In the genomic region with DNA sequence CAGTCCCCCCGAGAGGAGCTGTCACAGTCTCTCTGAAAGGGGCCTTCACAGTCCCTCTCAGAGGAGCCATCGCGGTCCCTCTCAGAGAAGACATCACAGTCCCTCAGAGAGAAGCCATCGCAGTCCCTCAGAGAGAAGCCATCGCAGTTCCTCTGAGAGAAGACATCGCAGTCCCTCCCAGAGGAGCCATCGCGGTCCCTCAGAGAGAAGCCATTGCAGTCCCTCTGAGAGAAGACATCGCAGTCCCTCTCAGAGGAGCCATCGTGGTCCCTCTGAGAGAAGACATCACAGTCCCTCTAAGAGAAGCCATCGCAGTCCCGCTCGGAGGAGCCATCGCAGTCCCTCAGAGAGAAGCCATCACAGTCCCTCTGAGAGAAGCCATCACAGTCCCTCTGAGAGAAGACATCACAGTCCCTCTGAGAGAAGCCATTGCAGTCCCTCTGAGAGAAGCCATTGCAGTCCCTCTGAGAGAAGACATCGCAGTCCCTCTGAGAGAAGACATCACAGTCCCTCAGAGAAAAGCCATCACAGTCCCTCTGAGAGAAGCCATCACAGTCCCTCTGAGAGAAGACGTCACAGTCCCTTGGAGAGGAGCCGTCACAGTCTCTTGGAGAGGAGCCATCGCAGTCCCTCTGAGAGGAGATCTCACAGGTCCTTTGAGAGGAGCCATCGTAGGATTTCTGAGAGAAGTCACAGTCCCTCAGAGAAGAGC, we compare ENCODE assay signal across 1 cellular context.
TF ChIP-seq lines count a peak whose summit lies in the region.

No MANE protein-coding gene starts in this region.

TF ChIP-seq in GM23338, 12 proteins besides CTCF, POLR2A, EP300 and RAD21 (continued from another document):
- TF ChIP-seq, protein P1, sequence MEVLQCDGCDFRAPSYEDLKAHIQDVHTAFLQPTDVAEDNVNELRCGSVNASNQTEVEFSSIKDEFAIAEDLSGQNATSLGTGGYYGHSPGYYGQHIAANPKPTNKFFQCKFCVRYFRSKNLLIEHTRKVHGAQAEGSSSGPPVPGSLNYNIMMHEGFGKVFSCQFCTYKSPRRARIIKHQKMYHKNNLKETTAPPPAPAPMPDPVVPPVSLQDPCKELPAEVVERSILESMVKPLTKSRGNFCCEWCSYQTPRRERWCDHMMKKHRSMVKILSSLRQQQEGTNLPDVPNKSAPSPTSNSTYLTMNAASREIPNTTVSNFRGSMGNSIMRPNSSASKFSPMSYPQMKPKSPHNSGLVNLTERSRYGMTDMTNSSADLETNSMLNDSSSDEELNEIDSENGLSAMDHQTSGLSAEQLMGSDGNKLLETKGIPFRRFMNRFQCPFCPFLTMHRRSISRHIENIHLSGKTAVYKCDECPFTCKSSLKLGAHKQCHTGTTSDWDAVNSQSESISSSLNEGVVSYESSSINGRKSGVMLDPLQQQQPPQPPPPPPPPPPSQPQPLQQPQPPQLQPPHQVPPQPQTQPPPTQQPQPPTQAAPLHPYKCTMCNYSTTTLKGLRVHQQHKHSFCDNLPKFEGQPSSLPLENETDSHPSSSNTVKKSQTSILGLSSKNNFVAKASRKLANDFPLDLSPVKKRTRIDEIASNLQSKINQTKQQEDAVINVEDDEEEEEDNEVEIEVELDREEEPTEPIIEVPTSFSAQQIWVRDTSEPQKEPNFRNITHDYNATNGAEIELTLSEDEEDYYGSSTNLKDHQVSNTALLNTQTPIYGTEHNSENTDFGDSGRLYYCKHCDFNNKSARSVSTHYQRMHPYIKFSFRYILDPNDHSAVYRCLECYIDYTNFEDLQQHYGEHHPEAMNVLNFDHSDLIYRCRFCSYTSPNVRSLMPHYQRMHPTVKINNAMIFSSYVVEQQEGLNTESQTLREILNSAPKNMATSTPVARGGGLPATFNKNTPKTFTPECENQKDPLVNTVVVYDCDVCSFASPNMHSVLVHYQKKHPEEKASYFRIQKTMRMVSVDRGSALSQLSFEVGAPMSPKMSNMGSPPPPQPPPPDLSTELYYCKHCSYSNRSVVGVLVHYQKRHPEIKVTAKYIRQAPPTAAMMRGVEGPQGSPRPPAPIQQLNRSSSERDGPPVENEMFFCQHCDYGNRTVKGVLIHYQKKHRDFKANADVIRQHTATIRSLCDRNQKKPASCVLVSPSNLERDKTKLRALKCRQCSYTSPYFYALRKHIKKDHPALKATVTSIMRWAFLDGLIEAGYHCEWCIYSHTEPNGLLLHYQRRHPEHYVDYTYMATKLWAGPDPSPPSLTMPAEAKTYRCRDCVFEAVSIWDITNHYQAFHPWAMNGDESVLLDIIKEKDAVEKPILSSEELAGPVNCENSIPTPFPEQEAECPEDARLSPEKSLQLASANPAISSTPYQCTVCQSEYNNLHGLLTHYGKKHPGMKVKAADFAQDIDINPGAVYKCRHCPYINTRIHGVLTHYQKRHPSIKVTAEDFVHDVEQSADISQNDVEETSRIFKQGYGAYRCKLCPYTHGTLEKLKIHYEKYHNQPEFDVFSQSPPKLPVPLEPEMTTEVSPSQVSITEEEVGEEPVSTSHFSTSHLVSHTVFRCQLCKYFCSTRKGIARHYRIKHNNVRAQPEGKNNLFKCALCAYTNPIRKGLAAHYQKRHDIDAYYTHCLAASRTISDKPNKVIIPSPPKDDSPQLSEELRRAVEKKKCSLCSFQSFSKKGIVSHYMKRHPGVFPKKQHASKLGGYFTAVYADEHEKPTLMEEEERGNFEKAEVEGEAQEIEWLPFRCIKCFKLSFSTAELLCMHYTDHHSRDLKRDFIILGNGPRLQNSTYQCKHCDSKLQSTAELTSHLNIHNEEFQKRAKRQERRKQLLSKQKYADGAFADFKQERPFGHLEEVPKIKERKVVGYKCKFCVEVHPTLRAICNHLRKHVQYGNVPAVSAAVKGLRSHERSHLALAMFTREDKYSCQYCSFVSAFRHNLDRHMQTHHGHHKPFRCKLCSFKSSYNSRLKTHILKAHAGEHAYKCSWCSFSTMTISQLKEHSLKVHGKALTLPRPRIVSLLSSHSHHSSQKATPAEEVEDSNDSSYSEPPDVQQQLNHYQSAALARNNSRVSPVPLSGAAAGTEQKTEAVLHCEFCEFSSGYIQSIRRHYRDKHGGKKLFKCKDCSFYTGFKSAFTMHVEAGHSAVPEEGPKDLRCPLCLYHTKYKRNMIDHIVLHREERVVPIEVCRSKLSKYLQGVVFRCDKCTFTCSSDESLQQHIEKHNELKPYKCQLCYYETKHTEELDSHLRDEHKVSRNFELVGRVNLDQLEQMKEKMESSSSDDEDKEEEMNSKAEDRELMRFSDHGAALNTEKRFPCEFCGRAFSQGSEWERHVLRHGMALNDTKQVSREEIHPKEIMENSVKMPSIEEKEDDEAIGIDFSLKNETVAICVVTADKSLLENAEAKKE (CRISPR knock-in tag; IDR thresholded peaks at IDR 0.05), result no peak
- no peak for TF ChIP-seq JUNB (IDR thresholded peaks at IDR 0.05; ENCODE audit: unreplicated experiment)
- TF ChIP-seq NANOG (IDR thresholded peaks at IDR 0.05; ENCODE audit: borderline replicate concordance), result no peak
- no peak for TF ChIP-seq EZH2 (IDR thresholded peaks at IDR 0.05; ENCODE audit: low read depth, unreplicated experiment)
- TF ChIP-seq CREB1 (CRISPR knock-in tag; IDR thresholded peaks at IDR 0.05; ENCODE audit: low read depth), result no peak
- no peak for TF ChIP-seq ZNF331 (CRISPR knock-in tag; IDR thresholded peaks at IDR 0.05; ENCODE audit: low read depth)
- TF ChIP-seq, protein P2, sequence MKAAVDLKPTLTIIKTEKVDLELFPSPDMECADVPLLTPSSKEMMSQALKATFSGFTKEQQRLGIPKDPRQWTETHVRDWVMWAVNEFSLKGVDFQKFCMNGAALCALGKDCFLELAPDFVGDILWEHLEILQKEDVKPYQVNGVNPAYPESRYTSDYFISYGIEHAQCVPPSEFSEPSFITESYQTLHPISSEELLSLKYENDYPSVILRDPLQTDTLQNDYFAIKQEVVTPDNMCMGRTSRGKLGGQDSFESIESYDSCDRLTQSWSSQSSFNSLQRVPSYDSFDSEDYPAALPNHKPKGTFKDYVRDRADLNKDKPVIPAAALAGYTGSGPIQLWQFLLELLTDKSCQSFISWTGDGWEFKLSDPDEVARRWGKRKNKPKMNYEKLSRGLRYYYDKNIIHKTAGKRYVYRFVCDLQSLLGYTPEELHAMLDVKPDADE (IDR thresholded peaks at IDR 0.05), result no peak
